ENCODE assay signal across 14 cellular contexts in genomic region chr1:201562257-201562656, GRCh38. TPM values are rescaled to one million over a fixed set of nuclear protein-coding genes. Genes with fewer than 3 reads are reported as not detected.
A peak's percentile ranks its signal among the peaks of the same experiment; 100 is the strongest.
DNase-seq lines count a peak whose midpoint lies in the region; ATAC-seq and TF ChIP-seq lines count a peak whose summit lies in the region.
"Had no signal": no experiment of that assay in that cellular context is flagged by ENCODE, and none has a peak within 500 bp of the region (broad histone marks: within the 10 kb centered on the region; RNA-seq: fewer than 3 reads in every experiment).

No MANE protein-coding gene starts in this region.

- H3K4me1 Mint-ChIP-seq in brain, result peaks cover 48% of the 10 kb centered on the region
- H3K4me1 Mint-ChIP-seq in activated T-helper 17 cell treated with anti-CD3 and anti-CD28 coated beads, Interleukin-2, amount 50 U/mL, for 72 hours, result no peaks in the 10 kb centered on the region

- no peaks in the 10 kb centered on the region for H3K4me1 ChIP-seq in HEK293 (ENCODE audit: control insufficient read depth, insufficient read depth, low read length)
- H3K4me1 ChIP-seq in transverse colon, result peaks cover 0 to 32% (median 10%) of the 10 kb centered on the region in 4 donors
- H3K4me1 ChIP-seq in right lobe of liver, result no peaks in the 10 kb centered on the region

- H3K27me3 ChIP-seq in transverse colon, result no peaks in the 10 kb centered on the region
- H3K27me3 ChIP-seq in right lobe of liver, result no peaks in the 10 kb centered on the region
- H3K27me3 ChIP-seq: left lung had no signal

- ATAC-seq in left ventricle myocardium superior (peak; percentile 60), HG02610 (IDR thresholded peaks at IDR 0.05; ENCODE audit: unreplicated experiment) (no peak), right lobe of liver (no peak)
- ATAC-seq in activated T-helper 17 cell treated with anti-CD3 and anti-CD28 coated beads, Interleukin-2, amount 50 U/mL, for 72 hours (replicated peaks), result no peak

- CTCF ChIA-PET in HEK293 (lab: Yijun Ruan, JAX), result interaction anchor here (0.5 to 10.8 kb wide), 7 partner anchors 16 to 230 kb away, joined by 3 to 247 read pairs (median 21); no protein-coding TSS in a partner anchor

- H3K36me3 ChIP-seq in HEK293 (ENCODE audit: control insufficient read depth in 2 of 2, insufficient read depth in 1 of 2, low read length in 2 of 2), result no peaks in the 10 kb centered on the region
- H3K36me3 ChIP-seq in transverse colon, result no peaks in the 10 kb centered on the region
- H3K36me3 ChIP-seq in right lobe of liver, result no peaks in the 10 kb centered on the region
- H3K36me3 ChIP-seq: left lung had no signal

- H3K4me3 ChIP-seq in HEK293 (ENCODE audit: low read depth, low read length), result no peak overlapping the region
- no peak overlapping the region for H3K4me3 ChIP-seq in transverse colon
- H3K4me3 ChIP-seq in right lobe of liver, result no peak overlapping the region
- H3K4me3 ChIP-seq: left lung, PC-9 had no signal

- in situ Hi-C loops in transverse colon (cut with MboI; ENCODE audit: low pct_ligation_motif_present in 1 of 4, low pct_unique_long_range_greater_than_20kb in 1 of 4, low sequenced_read_pairs in 3 of 4), result loop anchor here in 3 of 4 donors (5.0 to 25.0 kb wide), 5 partner anchors 133 to 235 kb away; no protein-coding TSS in a partner anchor

- intact Hi-C loops in left ventricle myocardium superior (cut with micrococcal nuclease) (no loop called here), transverse colon (cut with DNase I; ENCODE audit: low total_unique reads) (loop anchor here (10.0 kb wide), 1 partner anchor 233 kb away; no protein-coding TSS in a partner anchor), right lobe of liver (cut with DNase I) (loop anchor here in 1 of 2 donors (5.0 kb wide), 1 partner anchor 150 kb away; no protein-coding TSS in a partner anchor)

- POLR2A ChIA-PET in HEK293 (lab: Yijun Ruan, JAX), result no interaction called here

- H3K36me3 Mint-ChIP-seq in brain, result no peaks in the 10 kb centered on the region
- no peaks in the 10 kb centered on the region for H3K36me3 Mint-ChIP-seq in activated T-helper 17 cell treated with anti-CD3 and anti-CD28 coated beads, Interleukin-2, amount 50 U/mL, for 72 hours (ENCODE audit: low read depth)

- H3K27ac Mint-ChIP-seq in brain, result peak overlapping the region in 4 of 5 experiments; percentile 60 to 85 (median 72)
- H3K27ac Mint-ChIP-seq in activated T-helper 17 cell treated with anti-CD3 and anti-CD28 coated beads, Interleukin-2, amount 50 U/mL, for 72 hours, result no peak overlapping the region

- TF ChIP-seq EP300 in transverse colon (IDR thresholded peaks at IDR 0.05; ENCODE audit: low read depth), result no peak

- H3K9me3 ChIP-seq in HEK293 (ENCODE audit: control insufficient read depth, insufficient read depth, low read depth, low read length), result no peaks in the 10 kb centered on the region
- H3K9me3 ChIP-seq in transverse colon, result no peaks in the 10 kb centered on the region
- H3K9me3 ChIP-seq in right lobe of liver, result no peaks in the 10 kb centered on the region
- H3K9me3 ChIP-seq: left lung had no signal

- peak; percentile 62 for DNase-seq in left ventricle myocardium superior
- DNase-seq in transverse colon, result no peak
- DNase-seq in right lobe of liver, result no peak
- DNase-seq: activated CD4-positive, CD25-positive, alpha-beta regulatory T cell treated with anti-CD3 and anti-CD28 coated beads, Interleukin-2, amount 50 U/mL, for 72 hours; activated effector memory CD4-positive, alpha-beta T cell treated with Interleukin-2 at 50 U/mL for 16 hours; GDM1; left lung; NCI-H2081 treated with DMSO at 0.1 percent for 48 hours; PC-9; small intestine had no signal

- no peak overlapping the region for H3K27ac ChIP-seq in HEK293 (ENCODE audit: extremely low read depth, low read depth, low read length)
- H3K27ac ChIP-seq in transverse colon, result peak overlapping the region; percentile 51 to 75 (median 66)
- H3K27ac ChIP-seq in right lobe of liver, result no peak overlapping the region
- H3K27ac ChIP-seq: PC-9 had no signal

- no peak for TF ChIP-seq POLR2A in transverse colon (IDR thresholded peaks at IDR 0.05)
- no peak for TF ChIP-seq POLR2A in right lobe of liver (IDR thresholded peaks at IDR 0.05)

- no peak overlapping the region for H3K4me3 Mint-ChIP-seq in brain
- no peak overlapping the region for H3K4me3 Mint-ChIP-seq in activated T-helper 17 cell treated with anti-CD3 and anti-CD28 coated beads, Interleukin-2, amount 50 U/mL, for 72 hours

- H3K27me3 Mint-ChIP-seq in brain, result no peaks in the 10 kb centered on the region
- H3K27me3 Mint-ChIP-seq in activated T-helper 17 cell treated with anti-CD3 and anti-CD28 coated beads, Interleukin-2, amount 50 U/mL, for 72 hours, result no peaks in the 10 kb centered on the region

- no peak for TF ChIP-seq CTCF in HEK293 (tag by site-specific recombination; IDR thresholded peaks at IDR 0.05)
- TF ChIP-seq CTCF in brain (conservative IDR thresholded peaks at IDR 0.05), result no peak
- TF ChIP-seq CTCF in transverse colon (IDR thresholded peaks at IDR 0.05), result no peak
- no peak for TF ChIP-seq CTCF in right lobe of liver (IDR thresholded peaks at IDR 0.05)

- peaks cover 0 to 6% (median 0%) of the 10 kb centered on the region in 5 experiments for H3K9me3 Mint-ChIP-seq in brain
- no peaks in the 10 kb centered on the region for H3K9me3 Mint-ChIP-seq in activated T-helper 17 cell treated with anti-CD3 and anti-CD28 coated beads, Interleukin-2, amount 50 U/mL, for 72 hours

- 60 to 66% methylated on average over 1 to 4 of the region's 4 CpGs for WGBS in transverse colon (ENCODE audit: low coverage in 1 of 2), 2 donors
- 88% methylated on average over 3 of the region's 4 CpGs for WGBS in right lobe of liver (ENCODE audit: insufficient coverage, low coverage, low lambda C conversion rate, missing lambda C conversion rate)

TF ChIP-seq in HEK293, 187 proteins besides CTCF, POLR2A, EP300 and RAD21 (continues in another document):
- TF ChIP-seq ZNF398 (tag by site-specific recombination; IDR thresholded peaks at IDR 0.05), result no peak
- no peak for TF ChIP-seq HOXD13 (CRISPR knock-in tag; IDR thresholded peaks at IDR 0.05; ENCODE audit: borderline replicate concordance)
- no peak for TF ChIP-seq AEBP2 (tag by site-specific recombination; IDR thresholded peaks at IDR 0.05; ENCODE audit: borderline replicate concordance)

RNA-seq across cellular contexts. Expression of gene NAV1, which starts 23.3 kb away (rescaled TPM):
- polyA plus RNA-seq in brain (ENCODE audit: insufficient read depth, low read depth, low replicate concordance), result 55.4 TPM
- total RNA-seq in left ventricle myocardium superior (63.3 TPM), transverse colon (10 to 100 TPM; 13.0 to 40.6 (median 16.9) TPM), right lobe of liver (1 to 10 TPM; 2.1 to 7.4 (median 3.7) TPM)
- 1 to 10 TPM in 1 of 2 donors, under 1 TPM in 1; 0.28 to 1.3 TPM for total RNA-seq in activated T-helper 17 cell treated with anti-CD3 and anti-CD28 coated beads, Interleukin-2, amount 50 U/mL, for 72 hours

RNA-seq across cellular contexts. Expression of gene CSRP1, which starts 55.3 kb away (rescaled TPM):
- 599 TPM for polyA plus RNA-seq in brain (ENCODE audit: insufficient read depth, low read depth, low replicate concordance)
- 41.4 TPM for total RNA-seq in left ventricle myocardium superior
- total RNA-seq in transverse colon, result 1,000 to 10,000 TPM in 2 of 4 donors, 100 to 1,000 TPM in 2; 697 to 1,474 (median 915) TPM
- 10 to 100 TPM; 25.0 to 51.1 TPM for total RNA-seq in activated T-helper 17 cell treated with anti-CD3 and anti-CD28 coated beads, Interleukin-2, amount 50 U/mL, for 72 hours
- 100 to 1,000 TPM in 2 of 6 experiments, 10 to 100 TPM in 4; 54.9 to 158 (median 87.0) TPM for total RNA-seq in right lobe of liver

Comparison
In these comparisons a context has a peak if more than half of its experiments do, and no peak if none do; other contexts are left out.
1. H3K27ac ChIP-seq: peak in transverse colon (4 of 4); none in HEK293 (single experiment) and right lobe of liver (0 of 3).
2. RNA of gene CSRP1, which starts 55.3 kb away (total RNA-seq): 697 to 1,474 TPM in transverse colon; 54.9 to 158 TPM in right lobe of liver, 25.0 to 51.1 TPM in activated T-helper 17 cell treated with anti-CD3 and anti-CD28 coated beads, Interleukin-2, amount 50 U/mL, for 72 hours and 41.4 TPM in left ventricle myocardium superior (single experiment); every median in the first group is over 4 times any median in the second.